ENCODE assay signal across 7 cellular contexts in the genomic region with DNA sequence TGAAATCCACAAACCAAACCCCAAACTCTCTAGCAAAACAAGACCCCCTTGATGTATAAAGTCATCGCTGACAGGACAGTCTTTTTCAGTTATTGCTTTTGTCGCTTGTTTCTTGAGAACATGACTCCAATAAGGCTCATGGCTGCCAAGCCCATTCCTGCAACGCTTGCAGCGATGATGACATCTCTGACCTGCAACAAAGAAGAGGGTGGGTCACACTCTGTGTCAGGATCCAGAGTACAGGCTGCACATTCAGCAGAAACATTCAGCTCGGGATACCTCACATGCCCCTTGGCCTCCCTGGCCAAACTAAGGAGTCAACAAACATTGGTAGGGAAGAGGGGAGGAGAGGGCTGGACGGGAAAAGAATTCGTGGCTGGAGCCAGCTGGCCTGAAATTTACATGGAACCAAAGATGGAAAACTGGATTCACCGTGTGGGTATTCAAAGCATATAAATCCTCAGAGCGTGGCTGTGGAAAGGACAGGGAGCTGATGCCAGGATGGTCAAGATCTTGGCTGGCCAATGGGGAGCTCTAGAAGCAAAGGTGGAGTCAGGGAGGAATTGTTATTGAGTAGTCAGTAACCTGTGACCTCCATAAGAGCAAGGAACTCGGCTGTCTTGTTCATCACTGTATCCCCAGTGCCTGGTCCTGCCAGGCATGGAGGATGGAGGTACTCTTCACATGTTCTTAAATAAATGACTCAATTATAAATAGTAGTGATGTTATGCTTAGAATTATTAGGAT. TPM values are rescaled to one million over a fixed set of nuclear protein-coding genes. Genes with fewer than 3 reads are reported as not detected.
DNase-seq lines count a peak whose midpoint lies in the region; ATAC-seq and TF ChIP-seq lines count a peak whose summit lies in the region.

No MANE protein-coding gene starts in this region.

- intact Hi-C loops in MCF 10A (cut with micrococcal nuclease): no loop called here

- peak overlapping the region; percentile 84 for H3K27ac Mint-ChIP-seq in MCF 10A (ENCODE audit: low read depth, unreplicated experiment)

- DNase-seq in MG63 (peak; percentile 16), MCF 10A (ENCODE audit: unreplicated experiment) (no peak), mesenchymal stem cell (no peak), thoracic aorta (ENCODE audit: low spot score) (peak; percentile 6), H4 (ENCODE audit: low spot score) (no peak)
- no peak for DNase-seq in stimulated activated CD4-positive, alpha-beta T cell treated with anti-CD3 and anti-CD28 coated beads, Interleukin-12 subunit alpha, Interleukin-12 subunit beta, amount 100 ng/mL, for 4 hours

- POLR2A ChIA-PET in MCF 10A (lab: Yijun Ruan, JAX): interaction anchor here (1.1 to 1.5 kb wide), 3 partner anchors 13 to 96 kb away, joined by 3 to 5 read pairs (median 3); no protein-coding TSS in a partner anchor

- H3K9me3 ChIP-seq in MG63 (no peaks in the 10 kb centered on the region; the same call in 1 of the 2 replicates), mesenchymal stem cell (ENCODE audit: control insufficient read depth, low read length) (peaks cover 3% of the 10 kb centered on the region), thoracic aorta (peaks cover 2% of the 10 kb centered on the region)

- no peak overlapping the region for H2BK120ac ChIP-seq in mesenchymal stem cell (ENCODE audit: low read depth, low read length)

- no peak overlapping the region for H2BK12ac ChIP-seq in mesenchymal stem cell (ENCODE audit: low read length in 2 of 2)

- H2BK15ac ChIP-seq in mesenchymal stem cell (ENCODE audit: low read depth, poor library complexity, severe bottlenecking): no peak overlapping the region

- H3K14ac ChIP-seq in mesenchymal stem cell (ENCODE audit: low read length in 2 of 2): no peak overlapping the region

- ATAC-seq in thoracic aorta (ENCODE audit: insufficient number of reproducible peaks, low FRiP score, low read depth) (peak; percentile 57), GM19397 (IDR thresholded peaks at IDR 0.05; ENCODE audit: unreplicated experiment) (no peak)

- peaks cover 8% of the 10 kb centered on the region for H3K9me3 Mint-ChIP-seq in MCF 10A (ENCODE audit: unreplicated experiment)

- H3K4me2 ChIP-seq in mesenchymal stem cell (ENCODE audit: low read length, poor library complexity, severe bottlenecking): no peak overlapping the region

- H3K36me3 ChIP-seq in MG63: no peaks in the 10 kb centered on the region; the same call in 1 of the 2 replicates
- peaks cover 2 to 20% of the 10 kb centered on the region in 2 experiments for H3K36me3 ChIP-seq in mesenchymal stem cell (ENCODE audit: control insufficient read depth in 1 of 2, insufficient read depth in 2 of 2, low read depth in 1 of 2, low read length in 2 of 2)
- peaks cover 7% of the 10 kb centered on the region for H3K36me3 ChIP-seq in thoracic aorta

- H3K27me3 ChIP-seq in MG63 (no peaks in the 10 kb centered on the region), mesenchymal stem cell (ENCODE audit: control insufficient read depth in 1 of 2, insufficient read depth in 1 of 2, low read length in 2 of 2) (no peaks in the 10 kb centered on the region), thoracic aorta (replicated peaks; ENCODE audit: insufficient read depth) (no peaks in the 10 kb centered on the region)

- no peaks in the 10 kb centered on the region for H3K4me1 ChIP-seq in mesenchymal stem cell (ENCODE audit: control insufficient read depth, insufficient read depth, low read depth, low read length)
- peaks cover 9 to 26% of the 10 kb centered on the region in 2 donors for H3K4me1 ChIP-seq in thoracic aorta (ENCODE audit: control insufficient read depth in 1 of 2, low read depth in 2 of 2)

- peaks cover 18% of the 10 kb centered on the region for H3K79me1 ChIP-seq in mesenchymal stem cell (replicated peaks; ENCODE audit: low read length, poor library complexity, severe bottlenecking)

- no peak overlapping the region for H2AK5ac ChIP-seq in mesenchymal stem cell (ENCODE audit: low read length, severe bottlenecking)

- BruUV-seq in MCF 10A (replicated peaks; lab: Mats Ljungman, UMichigan): no TSS peak

- H3K4me3 ChIP-seq in MG63: peak overlapping the region; percentile 23
- H3K4me3 ChIP-seq in mesenchymal stem cell (ENCODE audit: insufficient read depth in 1 of 2, low read depth in 1 of 2, low read length in 2 of 2): peak overlapping the region in 1 of 2 experiments; percentile 68
- peak overlapping the region; percentile 51 for H3K4me3 ChIP-seq in thoracic aorta

- peak overlapping the region; percentile 63 for H3K4me3 Mint-ChIP-seq in MCF 10A (ENCODE audit: unreplicated experiment)

- peak overlapping the region; percentile 86 for H3K9ac ChIP-seq in mesenchymal stem cell (ENCODE audit: low read length)

- H2BK5ac ChIP-seq in mesenchymal stem cell (ENCODE audit: low read depth, low read length, poor library complexity, severe bottlenecking): no peak overlapping the region

- H3K4me1 Mint-ChIP-seq in MCF 10A (ENCODE audit: insufficient read depth, unreplicated experiment): peaks cover 9% of the 10 kb centered on the region

- no peak overlapping the region for H3K4ac ChIP-seq in mesenchymal stem cell (ENCODE audit: low read depth in 1 of 2, low read length in 2 of 2)

- H3K36me3 Mint-ChIP-seq in MCF 10A (ENCODE audit: insufficient read depth, unreplicated experiment): peaks cover 12% of the 10 kb centered on the region

- WGBS in mesenchymal stem cell: 89% methylated on average over 9 of the region's 10 CpGs

- H3K27me3 Mint-ChIP-seq in MCF 10A (ENCODE audit: insufficient read depth, unreplicated experiment): no peaks in the 10 kb centered on the region

- H3K27ac ChIP-seq in mesenchymal stem cell (ENCODE audit: low read length, poor library complexity, severe bottlenecking) (no peak overlapping the region), thoracic aorta (peak overlapping the region; percentile 46 to 51)

- H3K18ac ChIP-seq in mesenchymal stem cell (ENCODE audit: low read depth in 1 of 2, low read length in 2 of 2): peak overlapping the region; percentile 23 to 51

- H2AFZ ChIP-seq in mesenchymal stem cell (ENCODE audit: low read depth, low read length): peak overlapping the region; percentile 54

- H4K8ac ChIP-seq in mesenchymal stem cell (ENCODE audit: low read length): peak overlapping the region; percentile 54

- TF ChIP-seq CTCF in MCF 10A (IDR thresholded peaks at IDR 0.05; ENCODE audit: unreplicated experiment) (no peak), thoracic aorta (IDR thresholded peaks at IDR 0.05) (no peak)

- H3K23ac ChIP-seq in mesenchymal stem cell (ENCODE audit: low read length in 2 of 2): no peak overlapping the region

- H4K91ac ChIP-seq in mesenchymal stem cell (ENCODE audit: low read length): no peak overlapping the region

- CTCF ChIA-PET in MCF 10A (lab: Yijun Ruan, JAX): interaction anchor here (1.6 kb wide), 1 partner anchor 14 kb away, joined by 3 read pairs; no protein-coding TSS in a partner anchor

RNA-seq across cellular contexts. Expression of gene PLAAT2, which starts 11.8 kb away (rescaled TPM):
- total RNA-seq in MG63 (2014; rRNA removed; shearing (Covaris generic); ENCODE audit: low replicate concordance): not detected in 2 replicates
- total RNA-seq in MCF 10A (2022): 0.58 TPM in 1 of 2 replicates, not detected in the other
- polyA plus RNA-seq in mesenchymal stem cell (2013, experiment 1 of 2): not detected
- polyA plus RNA-seq in mesenchymal stem cell (2013, experiment 2 of 2): not detected
- total RNA-seq in thoracic aorta: not detected
- not detected in 2 replicates for total RNA-seq in H4 (2014; rRNA removed; shearing (Covaris generic))

RNA-seq across cellular contexts. Expression of gene PLAAT4, which starts 38.4 kb away (rescaled TPM):
- total RNA-seq in MG63 (2014; rRNA removed; shearing (Covaris generic); ENCODE audit: low replicate concordance): 33.9 and 56.1 TPM in 2 replicates
- total RNA-seq in MCF 10A (2022) (0.69 and 0.96 TPM in 2 replicates), thoracic aorta (10 to 100 TPM; 19.2 to 20.4 TPM)
- polyA plus RNA-seq in mesenchymal stem cell (2013, experiment 1 of 2): 13.1 TPM
- polyA plus RNA-seq in mesenchymal stem cell (2013, experiment 2 of 2): 14.3 TPM
- 49.3 and 72.0 TPM in 2 replicates for total RNA-seq in H4 (2014; rRNA removed; shearing (Covaris generic))

RNA-seq across cellular contexts. Expression of gene PLAAT3, which starts 39.2 kb away (rescaled TPM):
- total RNA-seq in MG63 (2014; rRNA removed; shearing (Covaris generic); ENCODE audit: low replicate concordance): 13.6 and 28.8 TPM in 2 replicates
- total RNA-seq in MCF 10A (2022) (3.6 and 3.9 TPM in 2 replicates), thoracic aorta (10 to 100 TPM; 29.5 to 48.7 TPM)
- polyA plus RNA-seq in mesenchymal stem cell (2013, experiment 1 of 2): 4.6 TPM
- 4.8 TPM for polyA plus RNA-seq in mesenchymal stem cell (2013, experiment 2 of 2)
- total RNA-seq in H4 (2014; rRNA removed; shearing (Covaris generic)): 4.7 and 9.0 TPM in 2 replicates

Comparison
In these comparisons a context has a peak if more than half of its experiments do, and no peak if none do; other contexts are left out.
1. DNase-seq: peak in MG63 (single experiment) and thoracic aorta (single experiment); none in MCF 10A (single experiment), mesenchymal stem cell (single experiment), H4 (single experiment) and stimulated activated CD4-positive, alpha-beta T cell treated with anti-CD3 and anti-CD28 coated beads, Interleukin-12 subunit alpha, Interleukin-12 subunit beta, amount 100 ng/mL, for 4 hours (single experiment).
2. RNA of gene PLAAT4, which starts 38.4 kb away (total RNA-seq): 49.3 to 72.0 TPM in H4, 33.9 to 56.1 TPM in MG63 and 19.2 to 20.4 TPM in thoracic aorta; 0.69 to 0.96 TPM in MCF 10A; every median in the first group is over 10 times any median in the second.